Comparison of ENCODE assay signal across 8 cellular contexts in genomic region chr11:72042059-72042425, GRCh38.
DNase-seq lines count a peak whose midpoint lies in the region; ATAC-seq and TF ChIP-seq lines count a peak whose summit lies in the region.

No MANE protein-coding gene starts in this region.

- TF ChIP-seq CTCF in coronary artery (IDR thresholded peaks at IDR 0.05): no peak

- H3K27ac ChIP-seq in ACC112 (ENCODE audit: low read depth, low read length) (peak overlapping the region; percentile 88), HUES48 (ENCODE audit: low read depth, low read length) (peak overlapping the region; percentile 93), coronary artery (peak overlapping the region; percentile 95)

- DNase-seq in coronary artery (ENCODE audit: low spot score): no peak

- H3K27me3 ChIP-seq in ACC112 (ENCODE audit: insufficient read depth, low read length) (no peaks in the 10 kb centered on the region), HUES48 (ENCODE audit: control insufficient read depth, insufficient read depth, low read length) (no peaks in the 10 kb centered on the region), mucosa of stomach (ENCODE audit: control insufficient read depth, insufficient read depth, low read length) (no peaks in the 10 kb centered on the region)

- H3K4me3 ChIP-seq in ACC112 (ENCODE audit: low read depth, low read length) (peak overlapping the region; percentile 79), HUES48 (ENCODE audit: low read depth, low read length) (peak overlapping the region; percentile 59; the same call in 1 of the 2 replicates), coronary artery (peak overlapping the region; percentile 73), mucosa of stomach (ENCODE audit: low read length) (peak overlapping the region; percentile 43)

- ATAC-seq in GM19452 (IDR thresholded peaks at IDR 0.05; ENCODE audit: unreplicated experiment): no peak
- no peak for ATAC-seq in GM18868 (IDR thresholded peaks at IDR 0.05; ENCODE audit: unreplicated experiment)
- ATAC-seq in HG02571 (IDR thresholded peaks at IDR 0.05; ENCODE audit: unreplicated experiment): no peak
- ATAC-seq in GM19395 (IDR thresholded peaks at IDR 0.05; ENCODE audit: unreplicated experiment): no peak

- peak overlapping the region; percentile 37; the same call in 1 of the 2 replicates for H3K9ac ChIP-seq in HUES48 (ENCODE audit: low read depth, low read length)
- peak overlapping the region; percentile 91 for H3K9ac ChIP-seq in mucosa of stomach (ENCODE audit: low read length)

- peak overlapping the region; percentile 80 for H2AFZ ChIP-seq in ACC112 (ENCODE audit: low read length, unreplicated experiment)

- H3K9me3 ChIP-seq in HUES48 (ENCODE audit: control insufficient read depth, insufficient read depth, low read length): no peaks in the 10 kb centered on the region
- H3K9me3 ChIP-seq in mucosa of stomach (ENCODE audit: control insufficient read depth, low read length): no peaks in the 10 kb centered on the region

- peaks cover 50% of the 10 kb centered on the region for H3K79me2 ChIP-seq in ACC112 (ENCODE audit: control insufficient read depth, insufficient read depth, low read length, unreplicated experiment)

- H3K4me1 ChIP-seq in ACC112 (ENCODE audit: control insufficient read depth, insufficient read depth, low read length, unreplicated experiment) (peaks cover 41% of the 10 kb centered on the region), HUES48 (ENCODE audit: control insufficient read depth, insufficient read depth, low read length) (peaks cover 48% of the 10 kb centered on the region), mucosa of stomach (ENCODE audit: control insufficient read depth, insufficient read depth, low read length) (peaks cover 41% of the 10 kb centered on the region)

- H3K36me3 ChIP-seq in ACC112 (ENCODE audit: insufficient read depth, low read length) (no peaks in the 10 kb centered on the region), HUES48 (ENCODE audit: control insufficient read depth, insufficient read depth, low read length) (no peaks in the 10 kb centered on the region), mucosa of stomach (ENCODE audit: control insufficient read depth, insufficient read depth, low read length) (no peaks in the 10 kb centered on the region)
